In the genomic region with DNA sequence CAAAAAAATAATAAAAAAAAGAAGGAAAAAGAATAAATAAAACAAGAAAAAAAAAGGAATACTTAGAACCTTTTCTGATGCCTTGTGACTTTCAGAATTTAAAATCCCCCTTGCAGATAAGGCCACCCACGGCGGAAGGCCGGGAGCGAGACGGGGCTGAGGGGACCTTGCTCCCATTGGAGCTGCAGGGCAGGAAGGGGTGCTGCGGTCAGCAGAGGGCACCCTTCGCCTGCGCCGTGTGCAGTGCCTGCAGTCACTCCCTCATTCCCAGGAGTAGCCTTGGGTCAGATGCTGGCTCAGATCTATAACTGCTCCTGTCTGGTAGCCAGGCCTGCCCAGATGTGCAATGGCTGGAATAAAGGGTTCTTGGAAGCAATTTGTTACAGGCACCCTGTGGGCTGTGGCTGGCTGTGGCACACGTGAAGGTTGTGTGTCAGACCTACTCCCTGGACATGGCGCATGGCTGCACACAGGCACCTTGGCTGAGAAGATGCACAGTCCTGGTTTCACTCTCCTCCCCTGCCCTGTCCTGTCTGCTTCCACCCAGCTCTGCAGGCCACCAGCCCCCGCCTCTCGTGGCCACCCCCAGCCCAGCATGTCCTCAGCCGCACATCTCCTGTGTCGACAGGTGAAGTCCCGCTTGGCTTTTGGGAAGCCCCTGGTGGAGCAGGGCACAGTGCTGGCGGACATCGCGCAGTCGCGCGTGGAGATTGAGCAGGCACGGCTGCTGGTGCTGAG, we compare ENCODE assay signal across 8 cellular contexts. TPM values are rescaled to one million over a fixed set of nuclear protein-coding genes. Genes with fewer than 3 reads are reported as not detected.
DNase-seq lines count a peak whose midpoint lies in the region; ATAC-seq and TF ChIP-seq lines count a peak whose summit lies in the region.

No MANE protein-coding gene starts in this region.

- H3K4me1 ChIP-seq in DND-41 (ENCODE audit: insufficient read depth, low read length) = peaks cover 21% of the 10 kb centered on the region
- peaks cover 21% of the 10 kb centered on the region for H3K4me1 ChIP-seq in right cardiac atrium (ENCODE audit: control insufficient read depth, insufficient read depth, low read length)
- H3K4me1 ChIP-seq in spleen = peaks cover 0 to 28% (median 19%) of the 10 kb centered on the region in 6 donors

- peaks cover 3% of the 10 kb centered on the region; the same call in 1 of the 2 replicates for H4K20me1 ChIP-seq in DND-41 (ENCODE audit: insufficient read depth, low read length)

- H3K9ac ChIP-seq in DND-41 (ENCODE audit: low read depth, low read length) = no peak overlapping the region

- no peaks in the 10 kb centered on the region for H3K9me3 ChIP-seq in DND-41 (ENCODE audit: insufficient read depth, low read length, severe bottlenecking)
- no peaks in the 10 kb centered on the region for H3K9me3 ChIP-seq in right cardiac atrium (ENCODE audit: control insufficient read depth, low read length)
- H3K9me3 ChIP-seq in spleen = no peaks in the 10 kb centered on the region

- DNase-seq in DND-41 (no peak), anterior cingulate cortex (lab: John Stamatoyannopoulos, UW) (peak in 45 of 58 donors; percentile 7 to 65 (median 31)), right cardiac atrium (peak; percentile 77 to 89 (median 88)), spleen (peak; percentile 86), middle frontal gyrus (ENCODE audit: extremely low spot score, low spot score) (no peak)

- H3K4me3 ChIP-seq in DND-41 (ENCODE audit: low read depth in 1 of 2, low read length in 2 of 2) = no peak overlapping the region
- no peak overlapping the region for H3K4me3 ChIP-seq in right cardiac atrium (ENCODE audit: low read length)
- no peak overlapping the region for H3K4me3 ChIP-seq in spleen

- H3K79me2 ChIP-seq in DND-41 (ENCODE audit: insufficient read depth, low read length) = no peaks in the 10 kb centered on the region

- peak; percentile 80 for TF ChIP-seq RAD21 in Ishikawa (IDR thresholded peaks at IDR 0.05; ENCODE audit: low read depth)

- TF ChIP-seq CTCF in DND-41 (IDR thresholded peaks at IDR 0.05; ENCODE audit: borderline replicate concordance, extremely low read depth, low read length, poor library complexity, severe bottlenecking) = peak; percentile 71
- TF ChIP-seq CTCF in spleen (IDR thresholded peaks at IDR 0.05 in 8 of 11, conservative IDR thresholded peaks at IDR 0.05 in 3 of 11) = peak; percentile 41 to 83 (median 77)

- H3K27ac ChIP-seq in DND-41 (ENCODE audit: low read length) (no peak overlapping the region), right cardiac atrium (ENCODE audit: low read length) (no peak overlapping the region), spleen (no peak overlapping the region)

- TF ChIP-seq EP300 in Ishikawa (IDR thresholded peaks at IDR 0.05; ENCODE audit: borderline replicate concordance) = no peak

- no peak overlapping the region for H3K4me2 ChIP-seq in DND-41 (ENCODE audit: insufficient read depth, low read length)

- ATAC-seq in DND-41 (ENCODE audit: insufficient read depth, low read depth) (no peak), right cardiac atrium (peak; percentile 83 to 84), GM21825 (IDR thresholded peaks at IDR 0.05; ENCODE audit: unreplicated experiment) (no peak), GM21360 (IDR thresholded peaks at IDR 0.05; ENCODE audit: unreplicated experiment) (no peak)

- TF ChIP-seq POLR2A in spleen (IDR thresholded peaks at IDR 0.05) = no peak

- intact Hi-C loops in right cardiac atrium (cut with DNase I) (loop anchor here in 2 of 4 donors (2.0 to 5.0 kb wide), 3 partner anchors 39 to 59 kb away; no protein-coding TSS in a partner anchor), spleen (cut with DNase I; ENCODE audit: low total_unique reads) (loop anchor here (5.0 kb wide), 1 partner anchor 59 kb away; no protein-coding TSS in a partner anchor)

- 54% methylated on average over 23 of the region's 23 CpGs for WGBS in right cardiac atrium
- WGBS in spleen, 5 donors = 76 to 82% (median 80%) methylated on average over 21 to 23 of the region's 23 CpGs

- H3K36me3 ChIP-seq in DND-41 (ENCODE audit: insufficient read depth, low read length) = peaks cover 18% of the 10 kb centered on the region
- peaks cover 0 to 89% (median 33%) of the 10 kb centered on the region in 6 donors for H3K36me3 ChIP-seq in spleen

- no peak overlapping the region for H2AFZ ChIP-seq in DND-41 (ENCODE audit: low read depth, low read length)

- no peaks in the 10 kb centered on the region for H3K27me3 ChIP-seq in DND-41 (ENCODE audit: insufficient read depth, low read length, poor library complexity)
- no peaks in the 10 kb centered on the region for H3K27me3 ChIP-seq in right cardiac atrium (ENCODE audit: control insufficient read depth, insufficient read depth)
- no peaks in the 10 kb centered on the region for H3K27me3 ChIP-seq in spleen (replicated peaks in 1 of 7)

TF ChIP-seq in Ishikawa, 13 proteins besides CTCF, POLR2A, EP300 and RAD21:
- TF ChIP-seq, protein P1, sequence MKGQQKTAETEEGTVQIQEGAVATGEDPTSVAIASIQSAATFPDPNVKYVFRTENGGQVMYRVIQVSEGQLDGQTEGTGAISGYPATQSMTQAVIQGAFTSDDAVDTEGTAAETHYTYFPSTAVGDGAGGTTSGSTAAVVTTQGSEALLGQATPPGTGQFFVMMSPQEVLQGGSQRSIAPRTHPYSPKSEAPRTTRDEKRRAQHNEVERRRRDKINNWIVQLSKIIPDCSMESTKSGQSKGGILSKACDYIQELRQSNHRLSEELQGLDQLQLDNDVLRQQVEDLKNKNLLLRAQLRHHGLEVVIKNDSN (IDR thresholded peaks at IDR 0.05) = no peak
- no peak for TF ChIP-seq TEAD4 (IDR thresholded peaks at IDR 0.05)
- TF ChIP-seq ZBTB7A (IDR thresholded peaks at IDR 0.05; ENCODE audit: low read depth) = no peak
- no peak for TF ChIP-seq TCF12 (IDR thresholded peaks at IDR 0.05; ENCODE audit: low read depth)

RNA-seq across cellular contexts. Expression of a gene that starts 13.4 kb away (rescaled TPM):
- 100 to 1,000 TPM; 307 to 423 (median 349) TPM for total RNA-seq in right cardiac atrium
- 284 TPM for polyA plus RNA-seq in right cardiac atrium
- 10 to 100 TPM; 47.0 to 78.9 (median 53.5) TPM for total RNA-seq in spleen
- 10 to 100 TPM; 30.8 to 33.4 (median 32.7) TPM for polyA plus RNA-seq in spleen

Comparison
In these comparisons a context has a peak if more than half of its experiments do, and no peak if none do; other contexts are left out.
1. ATAC-seq: peak in right cardiac atrium (2 of 2); none in DND-41 (single experiment), GM21825 (single experiment) and GM21360 (single experiment).
2. DNase-seq: peak in anterior cingulate cortex (45 of 58), right cardiac atrium (3 of 3) and spleen (single experiment); none in DND-41 (single experiment) and middle frontal gyrus (single experiment).